In the genomic region with DNA sequence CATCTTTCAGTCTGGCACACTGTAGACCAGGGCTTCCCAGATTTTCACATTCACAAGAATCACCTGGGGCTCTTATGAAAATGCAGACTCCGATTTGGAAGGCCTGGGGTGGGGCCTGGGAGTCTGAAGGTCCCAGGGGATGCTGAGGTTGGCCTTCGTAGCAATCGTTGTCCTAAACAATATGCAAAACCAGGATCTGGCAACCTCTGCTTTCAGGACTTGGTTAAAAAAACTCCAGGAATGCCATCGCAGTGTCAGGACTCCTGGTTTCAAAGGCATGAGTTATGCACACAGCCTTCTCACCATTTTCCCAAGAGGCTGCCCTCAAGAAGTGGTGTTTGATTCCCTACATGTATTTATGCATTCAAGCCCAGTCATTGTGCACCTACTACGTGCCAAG, we compare ENCODE assay signal across 1 cellular context.
TF ChIP-seq lines count a peak whose summit lies in the region.

No MANE protein-coding gene starts in this region.

TF ChIP-seq in GM23338, 12 proteins besides CTCF, POLR2A, EP300 and RAD21 (continued from another document):
- TF ChIP-seq JUNB (IDR thresholded peaks at IDR 0.05; ENCODE audit: unreplicated experiment) (no peak), POLR2AphosphoS5 (IDR thresholded peaks at IDR 0.05; ENCODE audit: low read depth) (no peak), EZH2phosphoT487 (IDR thresholded peaks at IDR 0.05; ENCODE audit: unreplicated experiment) (no peak), ZNF331 (CRISPR knock-in tag; IDR thresholded peaks at IDR 0.05; ENCODE audit: low read depth) (no peak)
- TF ChIP-seq, protein P1, sequence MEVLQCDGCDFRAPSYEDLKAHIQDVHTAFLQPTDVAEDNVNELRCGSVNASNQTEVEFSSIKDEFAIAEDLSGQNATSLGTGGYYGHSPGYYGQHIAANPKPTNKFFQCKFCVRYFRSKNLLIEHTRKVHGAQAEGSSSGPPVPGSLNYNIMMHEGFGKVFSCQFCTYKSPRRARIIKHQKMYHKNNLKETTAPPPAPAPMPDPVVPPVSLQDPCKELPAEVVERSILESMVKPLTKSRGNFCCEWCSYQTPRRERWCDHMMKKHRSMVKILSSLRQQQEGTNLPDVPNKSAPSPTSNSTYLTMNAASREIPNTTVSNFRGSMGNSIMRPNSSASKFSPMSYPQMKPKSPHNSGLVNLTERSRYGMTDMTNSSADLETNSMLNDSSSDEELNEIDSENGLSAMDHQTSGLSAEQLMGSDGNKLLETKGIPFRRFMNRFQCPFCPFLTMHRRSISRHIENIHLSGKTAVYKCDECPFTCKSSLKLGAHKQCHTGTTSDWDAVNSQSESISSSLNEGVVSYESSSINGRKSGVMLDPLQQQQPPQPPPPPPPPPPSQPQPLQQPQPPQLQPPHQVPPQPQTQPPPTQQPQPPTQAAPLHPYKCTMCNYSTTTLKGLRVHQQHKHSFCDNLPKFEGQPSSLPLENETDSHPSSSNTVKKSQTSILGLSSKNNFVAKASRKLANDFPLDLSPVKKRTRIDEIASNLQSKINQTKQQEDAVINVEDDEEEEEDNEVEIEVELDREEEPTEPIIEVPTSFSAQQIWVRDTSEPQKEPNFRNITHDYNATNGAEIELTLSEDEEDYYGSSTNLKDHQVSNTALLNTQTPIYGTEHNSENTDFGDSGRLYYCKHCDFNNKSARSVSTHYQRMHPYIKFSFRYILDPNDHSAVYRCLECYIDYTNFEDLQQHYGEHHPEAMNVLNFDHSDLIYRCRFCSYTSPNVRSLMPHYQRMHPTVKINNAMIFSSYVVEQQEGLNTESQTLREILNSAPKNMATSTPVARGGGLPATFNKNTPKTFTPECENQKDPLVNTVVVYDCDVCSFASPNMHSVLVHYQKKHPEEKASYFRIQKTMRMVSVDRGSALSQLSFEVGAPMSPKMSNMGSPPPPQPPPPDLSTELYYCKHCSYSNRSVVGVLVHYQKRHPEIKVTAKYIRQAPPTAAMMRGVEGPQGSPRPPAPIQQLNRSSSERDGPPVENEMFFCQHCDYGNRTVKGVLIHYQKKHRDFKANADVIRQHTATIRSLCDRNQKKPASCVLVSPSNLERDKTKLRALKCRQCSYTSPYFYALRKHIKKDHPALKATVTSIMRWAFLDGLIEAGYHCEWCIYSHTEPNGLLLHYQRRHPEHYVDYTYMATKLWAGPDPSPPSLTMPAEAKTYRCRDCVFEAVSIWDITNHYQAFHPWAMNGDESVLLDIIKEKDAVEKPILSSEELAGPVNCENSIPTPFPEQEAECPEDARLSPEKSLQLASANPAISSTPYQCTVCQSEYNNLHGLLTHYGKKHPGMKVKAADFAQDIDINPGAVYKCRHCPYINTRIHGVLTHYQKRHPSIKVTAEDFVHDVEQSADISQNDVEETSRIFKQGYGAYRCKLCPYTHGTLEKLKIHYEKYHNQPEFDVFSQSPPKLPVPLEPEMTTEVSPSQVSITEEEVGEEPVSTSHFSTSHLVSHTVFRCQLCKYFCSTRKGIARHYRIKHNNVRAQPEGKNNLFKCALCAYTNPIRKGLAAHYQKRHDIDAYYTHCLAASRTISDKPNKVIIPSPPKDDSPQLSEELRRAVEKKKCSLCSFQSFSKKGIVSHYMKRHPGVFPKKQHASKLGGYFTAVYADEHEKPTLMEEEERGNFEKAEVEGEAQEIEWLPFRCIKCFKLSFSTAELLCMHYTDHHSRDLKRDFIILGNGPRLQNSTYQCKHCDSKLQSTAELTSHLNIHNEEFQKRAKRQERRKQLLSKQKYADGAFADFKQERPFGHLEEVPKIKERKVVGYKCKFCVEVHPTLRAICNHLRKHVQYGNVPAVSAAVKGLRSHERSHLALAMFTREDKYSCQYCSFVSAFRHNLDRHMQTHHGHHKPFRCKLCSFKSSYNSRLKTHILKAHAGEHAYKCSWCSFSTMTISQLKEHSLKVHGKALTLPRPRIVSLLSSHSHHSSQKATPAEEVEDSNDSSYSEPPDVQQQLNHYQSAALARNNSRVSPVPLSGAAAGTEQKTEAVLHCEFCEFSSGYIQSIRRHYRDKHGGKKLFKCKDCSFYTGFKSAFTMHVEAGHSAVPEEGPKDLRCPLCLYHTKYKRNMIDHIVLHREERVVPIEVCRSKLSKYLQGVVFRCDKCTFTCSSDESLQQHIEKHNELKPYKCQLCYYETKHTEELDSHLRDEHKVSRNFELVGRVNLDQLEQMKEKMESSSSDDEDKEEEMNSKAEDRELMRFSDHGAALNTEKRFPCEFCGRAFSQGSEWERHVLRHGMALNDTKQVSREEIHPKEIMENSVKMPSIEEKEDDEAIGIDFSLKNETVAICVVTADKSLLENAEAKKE (CRISPR knock-in tag; IDR thresholded peaks at IDR 0.05): no peak
